16 cellular contexts compared by ENCODE assay signal in the genomic region with DNA sequence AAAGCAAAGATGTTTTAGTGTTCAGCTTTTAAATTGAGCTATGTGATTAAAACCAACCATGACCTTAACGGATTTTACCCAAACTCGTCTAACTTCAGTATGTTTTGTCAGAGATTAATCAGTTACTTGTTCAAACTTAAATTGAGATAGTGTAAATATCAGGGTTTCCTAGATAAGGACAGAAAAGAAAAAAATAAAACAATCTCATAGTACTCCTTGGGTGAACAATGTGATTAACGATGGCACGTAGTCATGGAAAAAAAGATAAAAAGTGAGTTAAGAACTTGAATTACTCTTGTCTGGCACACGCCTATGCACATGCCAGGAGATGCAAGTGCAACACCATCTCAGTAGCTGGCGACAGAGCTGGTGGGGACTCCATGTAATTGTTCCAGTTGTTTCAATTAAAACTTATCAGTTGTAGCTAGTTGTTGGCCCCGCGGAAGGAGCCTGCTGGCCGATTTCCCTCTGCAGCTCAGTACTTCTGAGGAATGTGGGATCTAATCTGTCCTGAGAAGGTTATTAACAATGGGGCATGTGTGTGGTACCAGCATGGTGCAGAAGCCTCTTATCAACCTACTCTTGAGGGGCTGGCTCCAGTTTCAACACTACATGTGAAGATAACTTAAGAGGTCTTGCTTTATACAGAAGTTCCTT. TPM values are rescaled to one million over a fixed set of nuclear protein-coding genes. Genes with fewer than 3 reads are reported as not detected.
A peak's percentile ranks its signal among the peaks of the same experiment; 100 is the strongest.
DNase-seq lines count a peak whose midpoint lies in the region; ATAC-seq, FAIRE-seq and TF ChIP-seq lines count a peak whose summit lies in the region.
"Had no signal": no experiment of that assay in that cellular context is flagged by ENCODE, and none has a peak within 500 bp of the region (broad histone marks: within the 10 kb centered on the region; RNA-seq: fewer than 3 reads in every experiment).

No MANE protein-coding gene starts in this region.

- H3K4me1 ChIP-seq in A549, result peaks cover 56% of the 10 kb centered on the region
- H3K4me1 ChIP-seq in HUES64 (ENCODE audit: insufficient read depth, low read length), result peaks cover 34% of the 10 kb centered on the region

- TF ChIP-seq RAD21 in A549 (conservative IDR thresholded peaks at IDR 0.05 in 1 of 2, IDR thresholded peaks at IDR 0.05 in 1 of 2), result no peak

- H3K27me3 ChIP-seq in HUES64 (ENCODE audit: insufficient read depth, low read length) (peaks cover 64% of the 10 kb centered on the region), dorsolateral prefrontal cortex (peaks cover 3 to 67% (median 42%) of the 10 kb centered on the region in 45 donors)

- peak overlapping the region in 1 of 2 experiments; percentile 90; a peak in 3 of 6 replicates for H3K27ac ChIP-seq in A549
- no peak overlapping the region for H3K27ac ChIP-seq in HUES64 (ENCODE audit: low read depth, low read length)
- no peak overlapping the region for H3K27ac ChIP-seq in dorsolateral prefrontal cortex
- H3K27ac ChIP-seq: gastroesophageal sphincter had no signal

- intact Hi-C loops in dorsolateral prefrontal cortex (cut with DNase I), result no loop called here

- no peaks in the 10 kb centered on the region for H3K36me3 ChIP-seq in HUES64 (ENCODE audit: insufficient read depth, low read length)
- H3K36me3 ChIP-seq: gastroesophageal sphincter had no signal

- H3K36me3 Mint-ChIP-seq in nephron (ENCODE audit: low read depth), result no peaks in the 10 kb centered on the region

- peak; percentile 7 for FAIRE-seq in A549 (lab: Jason Lieb, UNC)

- CTCF ChIA-PET in A549 (lab: Yijun Ruan, JAX), result interaction anchor here (0.8 to 1.2 kb wide), 2 partner anchors 20 to 48 kb away, joined by 3 to 4 read pairs; no protein-coding TSS in a partner anchor

- no peak for TF ChIP-seq CTCF in A549 (IDR thresholded peaks at IDR 0.05)
- TF ChIP-seq CTCF in epithelial cell of proximal tubule (conservative IDR thresholded peaks at IDR 0.05; ENCODE audit: low read depth, low read length), result no peak
- no peak for TF ChIP-seq CTCF in nephron (IDR thresholded peaks at IDR 0.05; ENCODE audit: unreplicated experiment in 3 of 3)
- no peak for TF ChIP-seq CTCF in dorsolateral prefrontal cortex (IDR thresholded peaks at IDR 0.05 in 54 of 56, conservative IDR thresholded peaks at IDR 0.05 in 2 of 56; ENCODE audit: low read depth in 1 of 56, partially characterized antibody in 56 of 56)

- TF ChIP-seq EP300 in A549 (IDR thresholded peaks at IDR 0.05), result no peak

- POLR2A ChIA-PET in A549 (lab: Yijun Ruan, JAX), result interaction anchor here (1.1 kb wide), 1 partner anchor 9 kb away, joined by 3 read pairs; no protein-coding TSS in a partner anchor

- no peak overlapping the region for H3K9ac ChIP-seq in HUES64 (ENCODE audit: low read depth, low read length)

- peaks cover 100% of the 10 kb centered on the region for H3K27me3 Mint-ChIP-seq in nephron (ENCODE audit: low read depth)

- peak overlapping the region; percentile 87 for H3K4me2 ChIP-seq in A549

- peak overlapping the region; percentile 88 to 92 (median 89) for H3K4me3 Mint-ChIP-seq in nephron

- 57% methylated on average over 9 of the region's 9 CpGs for WGBS in A549 (ENCODE audit: missing lambda C conversion rate)
- WGBS in HUES64, result 76% methylated on average over 9 of the region's 9 CpGs

- peaks cover 3% of the 10 kb centered on the region for H3K9me3 Mint-ChIP-seq in nephron

- H3K4me3 ChIP-seq in A549, result peak overlapping the region; percentile 66
- peak overlapping the region; percentile 60; the same call in 1 of the 2 replicates for H3K4me3 ChIP-seq in HUES64 (ENCODE audit: low read length)
- H3K4me3 ChIP-seq in epithelial cell of proximal tubule (ENCODE audit: low read depth, low read length), result peak overlapping the region; percentile 63
- peak overlapping the region in 11 of 59 donors; percentile 7 to 54 (median 24) for H3K4me3 ChIP-seq in dorsolateral prefrontal cortex
- H3K4me3 ChIP-seq: gastroesophageal sphincter had no signal

- peak overlapping the region; percentile 41 to 95 (median 79) for H3K27ac Mint-ChIP-seq in nephron

- no peak for ATAC-seq in A549
- ATAC-seq: gastroesophageal sphincter had no signal

- no peak for DNase-seq in A549 (ENCODE audit: low read depth in 1 of 2, low spot score in 1 of 2)
- no peak for DNase-seq in epithelial cell of proximal tubule (ENCODE audit: low read depth)
- DNase-seq in activated T-cell treated with anti-CD3 and anti-CD28 coated beads for 4 hours, result no peak
- no peak for DNase-seq in NCI-H345 treated with DMSO at 0.1 percent for 48 hours (lab: John Stamatoyannopoulos, UW; ENCODE audit: unreplicated experiment)
- DNase-seq in NCI-H1048 (lab: John Stamatoyannopoulos, UW), result no peak
- no peak for DNase-seq in dorsolateral prefrontal cortex
- DNase-seq: activated CD4-positive, alpha-beta T cell treated with anti-CD3 and anti-CD28 coated beads for 1 hour; activated T-cell treated with anti-CD3 and anti-CD28 coated beads, Interleukin-2, amount 50 U/mL, for 1 hour; dermis blood vessel endothelial cell; DMS 273 treated with DMSO at 0.1 percent for 48 hours; left colon; NCI-H2029 treated with DMSO at 0.1 percent for 48 hours had no signal

- H3K9me3 ChIP-seq in A549, result no peaks in the 10 kb centered on the region
- H3K9me3 ChIP-seq in HUES64 (ENCODE audit: insufficient read depth, low read depth, low read length), result no peaks in the 10 kb centered on the region
- H3K9me3 ChIP-seq: gastroesophageal sphincter had no signal

- peaks cover 38% of the 10 kb centered on the region for H3K4me1 Mint-ChIP-seq in nephron

- no peak for TF ChIP-seq POLR2A in A549 (IDR thresholded peaks at IDR 0.05; ENCODE audit: low read length)

TF ChIP-seq in A549, 52 proteins besides CTCF, POLR2A, EP300 and RAD21:
- TF ChIP-seq, protein P1, sequence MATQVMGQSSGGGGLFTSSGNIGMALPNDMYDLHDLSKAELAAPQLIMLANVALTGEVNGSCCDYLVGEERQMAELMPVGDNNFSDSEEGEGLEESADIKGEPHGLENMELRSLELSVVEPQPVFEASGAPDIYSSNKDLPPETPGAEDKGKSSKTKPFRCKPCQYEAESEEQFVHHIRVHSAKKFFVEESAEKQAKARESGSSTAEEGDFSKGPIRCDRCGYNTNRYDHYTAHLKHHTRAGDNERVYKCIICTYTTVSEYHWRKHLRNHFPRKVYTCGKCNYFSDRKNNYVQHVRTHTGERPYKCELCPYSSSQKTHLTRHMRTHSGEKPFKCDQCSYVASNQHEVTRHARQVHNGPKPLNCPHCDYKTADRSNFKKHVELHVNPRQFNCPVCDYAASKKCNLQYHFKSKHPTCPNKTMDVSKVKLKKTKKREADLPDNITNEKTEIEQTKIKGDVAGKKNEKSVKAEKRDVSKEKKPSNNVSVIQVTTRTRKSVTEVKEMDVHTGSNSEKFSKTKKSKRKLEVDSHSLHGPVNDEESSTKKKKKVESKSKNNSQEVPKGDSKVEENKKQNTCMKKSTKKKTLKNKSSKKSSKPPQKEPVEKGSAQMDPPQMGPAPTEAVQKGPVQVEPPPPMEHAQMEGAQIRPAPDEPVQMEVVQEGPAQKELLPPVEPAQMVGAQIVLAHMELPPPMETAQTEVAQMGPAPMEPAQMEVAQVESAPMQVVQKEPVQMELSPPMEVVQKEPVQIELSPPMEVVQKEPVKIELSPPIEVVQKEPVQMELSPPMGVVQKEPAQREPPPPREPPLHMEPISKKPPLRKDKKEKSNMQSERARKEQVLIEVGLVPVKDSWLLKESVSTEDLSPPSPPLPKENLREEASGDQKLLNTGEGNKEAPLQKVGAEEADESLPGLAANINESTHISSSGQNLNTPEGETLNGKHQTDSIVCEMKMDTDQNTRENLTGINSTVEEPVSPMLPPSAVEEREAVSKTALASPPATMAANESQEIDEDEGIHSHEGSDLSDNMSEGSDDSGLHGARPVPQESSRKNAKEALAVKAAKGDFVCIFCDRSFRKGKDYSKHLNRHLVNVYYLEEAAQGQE (IDR thresholded peaks at IDR 0.05), result no peak
- no peak for TF ChIP-seq HDAC2 (IDR thresholded peaks at IDR 0.05)
- no peak for TF ChIP-seq RCOR1 (IDR thresholded peaks at IDR 0.05; ENCODE audit: low read depth, low read length)
- TF ChIP-seq KDM1A (IDR thresholded peaks at IDR 0.05; ENCODE audit: low read depth), result no peak
- no peak for TF ChIP-seq SMC3 (IDR thresholded peaks at IDR 0.05)
- no peak for TF ChIP-seq FOSB (CRISPR knock-in tag; IDR thresholded peaks at IDR 0.05)

RNA-seq across cellular contexts. Expression of gene RASSF10, which starts 3.0 kb away (rescaled TPM):
- polyA plus RNA-seq in A549 (2011; rRNA removed), result 2.4 and 3.9 TPM in 2 replicates
- polyA plus RNA-seq in A549 (2012; cell fraction: cytosol; rRNA removed), result 3.0 and 3.7 TPM in 2 replicates
- 3.5 and 4.8 TPM in 2 replicates for polyA plus RNA-seq in A549 (2012; cell fraction: nucleus; rRNA removed)
- 9.7 to 12.5 TPM (median 10.3 TPM) in 3 replicates for polyA plus RNA-seq in A549 (2017; fragmentation: RNase III; extraction: RNeasy Plus Mini Kit Qiagen cat#74134 plus additional on column Dnase treatment)
- polyA minus RNA-seq in A549 (2011; rRNA and poly(A)+ RNA removed), result 2.6 and 3.2 TPM in 2 replicates
- polyA plus RNA-seq in HUES64 (2013, experiment 1 of 2), result 2.5 TPM
- 2.1 TPM for polyA plus RNA-seq in HUES64 (2013, experiment 2 of 2)
- 1.6 and 3.0 TPM in 2 replicates for total RNA-seq in epithelial cell of proximal tubule
- 1 to 10 TPM in 25 of 120 experiments, under 1 TPM in 84, not detected in 11; 0.19 to 2.1 (median 0.63) TPM for total RNA-seq in dorsolateral prefrontal cortex
- total RNA-seq: LHCN-M2 had no signal
